8 cellular contexts compared by ENCODE assay signal in the genomic region with DNA sequence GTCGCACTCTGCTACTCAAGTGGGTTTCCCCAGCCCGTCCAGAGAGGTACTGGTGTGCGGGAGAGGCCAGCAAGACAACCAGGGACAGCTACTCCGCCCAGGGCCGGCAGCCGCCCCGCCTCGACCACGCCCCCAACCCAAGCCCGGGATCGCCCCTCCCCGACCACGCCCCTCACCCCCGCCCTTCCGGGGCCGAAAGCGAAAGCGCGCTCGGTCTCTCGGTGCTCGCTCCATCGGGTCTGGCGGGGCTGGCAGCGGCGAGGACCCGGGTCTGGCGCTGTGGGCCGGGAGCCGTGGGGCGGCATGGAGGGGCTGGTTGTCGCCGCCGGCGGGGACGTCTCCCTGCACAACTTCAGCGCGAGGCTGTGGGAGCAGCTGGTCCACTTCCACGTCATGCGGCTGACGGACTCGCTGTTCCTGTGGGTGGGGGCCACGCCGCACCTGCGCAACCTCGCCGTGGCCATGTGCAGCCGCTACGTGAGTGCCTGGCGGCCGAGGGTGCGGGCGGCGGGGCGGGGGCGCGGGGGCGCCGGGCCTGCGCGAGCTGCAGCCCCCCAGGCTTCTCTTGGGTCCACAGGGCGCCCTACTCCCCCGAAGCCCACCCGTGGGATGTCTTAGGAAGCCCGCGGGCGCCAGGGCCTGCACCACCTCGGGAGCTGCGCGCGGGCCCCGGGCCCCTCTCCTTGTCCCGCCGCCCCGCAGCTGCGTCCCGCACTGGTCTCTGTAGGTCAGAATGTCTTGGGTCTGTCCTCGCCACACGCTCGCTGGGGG. TPM values are rescaled to one million over a fixed set of nuclear protein-coding genes. Genes with fewer than 3 reads are reported as not detected.
DNase-seq lines count a peak whose midpoint lies in the region; ATAC-seq and TF ChIP-seq lines count a peak whose summit lies in the region.

A gene with protein sequence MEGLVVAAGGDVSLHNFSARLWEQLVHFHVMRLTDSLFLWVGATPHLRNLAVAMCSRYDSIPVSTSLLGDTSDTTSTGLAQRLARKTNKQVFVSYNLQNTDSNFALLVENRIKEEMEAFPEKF (plus strand): TSS at position 228 of the 771 bp plus-strand sequence. CDS start 76 bp downstream, at position 304.

- intact Hi-C loops in aorta (cut with DNase I), result no loop called here

- H3K9me2 ChIP-seq in hepatocyte (replicated peaks; ENCODE audit: insufficient read depth), result no peaks in the 10 kb centered on the region

- peak; percentile 73 for ATAC-seq in GM18517 (IDR thresholded peaks at IDR 0.05; ENCODE audit: unreplicated experiment)
- ATAC-seq in HG02981 (IDR thresholded peaks at IDR 0.05; ENCODE audit: unreplicated experiment), result peak; percentile 72
- peak; percentile 98 for ATAC-seq in aorta (ENCODE audit: low FRiP score)

- DNase-seq in NCI-H2081 (lab: John Stamatoyannopoulos, UW) (peak; percentile 85 to 90), T1000 (lab: John Stamatoyannopoulos, UW) (peak; percentile 87), astrocyte of the cerebellum (ENCODE audit: low read depth) (peak; percentile 63), hepatocyte (ENCODE audit: low spot score) (peak; percentile 96), retina (peak; percentile 91), aorta (peak; percentile 96 to 100)

- in situ Hi-C loops in astrocyte of the cerebellum (cut with HindIII; ENCODE audit: low sequenced_read_pairs), result no loop called here

- H3K4me3 ChIP-seq in astrocyte of the cerebellum (ENCODE audit: low read depth, low read length) (peak within 1 kb of the TSS; percentile 88), hepatocyte (peak within 1 kb of the TSS; percentile 95), aorta (ENCODE audit: low read length in 2 of 2) (peak within 1 kb of the TSS; percentile 65 to 95)

- H3K4me2 ChIP-seq in hepatocyte, result peak within 1 kb of the TSS; percentile 81

- TF ChIP-seq CTCF in astrocyte of the cerebellum (IDR thresholded peaks at IDR 0.05; ENCODE audit: low read depth, low read length, missing control alignments) (no peak), hepatocyte (IDR thresholded peaks at IDR 0.05; ENCODE audit: poor library complexity) (no peak)

- peak within 1 kb of the TSS; percentile 74 for H3K27ac ChIP-seq in hepatocyte
- peak within 1 kb of the TSS in 1 of 2 donors; percentile 8 for H3K27ac ChIP-seq in aorta (ENCODE audit: low read depth in 1 of 2, low read length in 2 of 2)

- under 1% methylated on average over 59 of the region's 80 CpGs for WGBS in hepatocyte (ENCODE audit: low lambda C conversion rate, missing lambda C conversion rate)
- WGBS in aorta, 2 donors, result 0 to 1% methylated on average over 49 to 80 of the region's 80 CpGs

- H4K20me1 ChIP-seq in hepatocyte (ENCODE audit: insufficient read depth, poor library complexity, severe bottlenecking), result no peaks in the 10 kb centered on the region

- H3K79me2 ChIP-seq in hepatocyte, result peaks cover 40% of the 10 kb centered on the region

- H3K4me1 ChIP-seq in hepatocyte (ENCODE audit: insufficient read depth) (peaks cover 10% of the 10 kb centered on the region), aorta (ENCODE audit: control insufficient read depth in 1 of 2, insufficient read depth in 2 of 2, low read length in 2 of 2) (no peaks in the 10 kb centered on the region)

- no peaks in the 10 kb centered on the region for H3K9me3 ChIP-seq in hepatocyte (ENCODE audit: low read depth)
- no peaks in the 10 kb centered on the region for H3K9me3 ChIP-seq in aorta (ENCODE audit: control insufficient read depth, low read length)

- H3K27me3 ChIP-seq in hepatocyte, result no peaks in the 10 kb centered on the region
- H3K27me3 ChIP-seq in aorta (ENCODE audit: control insufficient read depth in 1 of 2, insufficient read depth in 2 of 2, low read length in 1 of 2), result no peaks in the 10 kb centered on the region

- H3K36me3 ChIP-seq in hepatocyte (replicated peaks; ENCODE audit: insufficient read depth, low read depth), result no peaks in the 10 kb centered on the region
- H3K36me3 ChIP-seq in aorta (ENCODE audit: control insufficient read depth in 1 of 2, insufficient read depth in 2 of 2, low read length in 1 of 2), result no peaks in the 10 kb centered on the region

- H2AFZ ChIP-seq in hepatocyte, result peak within 1 kb of the TSS; percentile 70

RNA-seq across cellular contexts. Expression of the gene that starts here (rescaled TPM):
- 8.1 and 15.5 TPM in 2 replicates for total RNA-seq in hepatocyte
- 26.4 and 28.1 TPM in 2 replicates for polyA plus RNA-seq in hepatocyte
- total RNA-seq in aorta, result 10 to 100 TPM; 12.0 to 24.3 TPM
- polyA plus RNA-seq in aorta, result 10 to 100 TPM; 27.7 to 38.2 TPM
